8 cellular contexts compared by ENCODE assay signal in genomic region chr17:35801583-35802224, GRCh38.
DNase-seq lines count a peak whose midpoint lies in the region; ATAC-seq and TF ChIP-seq lines count a peak whose summit lies in the region.

No MANE protein-coding gene starts in this region.

- TF ChIP-seq POLR2A in erythroblast (IDR thresholded peaks at IDR 0.05; ENCODE audit: low read length) = no peak

- DNase-seq in DMS153 treated with DMSO at 0.1 percent for 48 hours (lab: John Stamatoyannopoulos, UW; ENCODE audit: unreplicated experiment) (peak; percentile 59), NCI-H2196 treated with DMSO at 0.1 percent for 48 hours (lab: John Stamatoyannopoulos, UW; ENCODE audit: unreplicated experiment) (peak; percentile 2), erythroblast (lab: John Stamatoyannopoulos, UW) (peak; percentile 41 to 69), nucleus accumbens (lab: John Stamatoyannopoulos, UW) (peak in 35 of 56 donors; percentile 13 to 83 (median 49)), SIG-M5 (lab: John Stamatoyannopoulos, UW) (no peak)
- DNase-seq in stimulated activated CD4-positive, alpha-beta T cell treated with anti-CD3 and anti-CD28 coated beads, Interleukin-4, amount 100 ng/mL, for 1 hour = no peak
- DNase-seq in stimulated activated naive CD4-positive, alpha-beta T cell treated with Interleukin-2 at 50 U/mL for 16 hours (lab: John Stamatoyannopoulos, UW) = no peak

- no peak for ATAC-seq in HG02642 (IDR thresholded peaks at IDR 0.05; ENCODE audit: poor library complexity, unreplicated experiment)

Comparison
In these comparisons a context has a peak if more than half of its experiments do, and no peak if none do; other contexts are left out.
1. DNase-seq: peak in DMS153 treated with DMSO at 0.1 percent for 48 hours (single experiment), NCI-H2196 treated with DMSO at 0.1 percent for 48 hours (single experiment), erythroblast (2 of 2) and nucleus accumbens (35 of 56); none in stimulated activated CD4-positive, alpha-beta T cell treated with anti-CD3 and anti-CD28 coated beads, Interleukin-4, amount 100 ng/mL, for 1 hour (single experiment), SIG-M5 (single experiment) and stimulated activated naive CD4-positive, alpha-beta T cell treated with Interleukin-2 at 50 U/mL for 16 hours (single experiment).